In the genomic region with DNA sequence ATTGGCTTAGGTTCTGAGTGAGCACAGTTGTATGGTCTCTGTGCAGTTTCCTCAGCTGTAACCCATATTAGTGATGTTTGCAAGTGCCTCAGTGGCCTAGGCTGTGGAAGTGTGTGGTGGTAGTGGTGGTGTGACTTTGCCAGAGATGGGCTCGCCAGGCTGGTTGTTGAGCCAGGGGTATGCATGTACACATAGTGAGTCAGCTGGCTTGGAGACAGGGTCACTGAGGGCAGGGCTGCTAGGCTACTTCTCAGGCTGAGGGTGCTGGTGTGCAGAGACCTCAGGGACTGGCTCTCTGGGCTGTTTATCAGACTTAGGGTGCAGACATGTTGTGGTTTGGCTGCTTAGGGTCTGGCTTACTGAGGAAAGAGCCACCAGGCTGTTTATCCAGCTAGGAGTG, we compare ENCODE assay signal across 19 cellular contexts. TPM values are rescaled to one million over a fixed set of nuclear protein-coding genes. Genes with fewer than 3 reads are reported as not detected.
DNase-seq lines count a peak whose midpoint lies in the region; ATAC-seq, FAIRE-seq and TF ChIP-seq lines count a peak whose summit lies in the region.
"Had no signal": no experiment of that assay in that cellular context is flagged by ENCODE, and none has a peak within 500 bp of the region (broad histone marks: within the 10 kb centered on the region; RNA-seq: fewer than 3 reads in every experiment).

No MANE protein-coding gene starts in this region.

- H3K9me2 ChIP-seq in PC-3 (replicated peaks; ENCODE audit: low read length): no peaks in the 10 kb centered on the region

- H3K4me2 ChIP-seq in PC-3 (ENCODE audit: low read length) (no peak overlapping the region), keratinocyte (ENCODE audit: control insufficient read depth, extremely low read depth, insufficient read depth, low read depth, low read length) (no peak overlapping the region)
- H3K4me2 ChIP-seq: KMS-11 had no signal

- no peak overlapping the region for H3K27ac ChIP-seq in PC-3 (ENCODE audit: low read length)
- no peak overlapping the region for H3K27ac ChIP-seq in keratinocyte (ENCODE audit: control insufficient read depth, insufficient read depth, low read length)
- H3K27ac ChIP-seq in testis: no peak overlapping the region
- H3K27ac ChIP-seq: KMS-11, SJSA1 had no signal

- FAIRE-seq in bronchial epithelial cell (lab: Jason Lieb, UNC) (peak; percentile 90), keratinocyte (lab: Jason Lieb, UNC) (peak; percentile 44), urothelium cell line (lab: Jason Lieb, UNC) (peak; percentile 79)
- FAIRE-seq: GM19239 had no signal

- H3K79me2 ChIP-seq in PC-3 (ENCODE audit: low read length) (no peaks in the 10 kb centered on the region), keratinocyte (ENCODE audit: control insufficient read depth, insufficient read depth, low read length) (peaks cover 4% of the 10 kb centered on the region)

- H3K4me1 ChIP-seq in PC-3 (ENCODE audit: insufficient read depth, low read length): peaks cover 6% of the 10 kb centered on the region
- no peaks in the 10 kb centered on the region for H3K4me1 ChIP-seq in keratinocyte (ENCODE audit: control insufficient read depth, extremely low read depth, insufficient read depth, low read length)
- H3K4me1 ChIP-seq in testis: no peaks in the 10 kb centered on the region
- H3K4me1 ChIP-seq: BE2C, SJSA1 had no signal

- POLR2A ChIA-PET in PC-3 (lab: Charles Lee; ENCODE audit: unreplicated experiment): no interaction called here

- H3K4me3 ChIP-seq in PC-3 (ENCODE audit: low read length) (no peak overlapping the region), bronchial epithelial cell (ENCODE audit: low read depth, low read length) (no peak overlapping the region), keratinocyte (ENCODE audit: control insufficient read depth in 2 of 3, extremely low read depth in 1 of 3, insufficient read depth in 2 of 3, low read depth in 1 of 3, low read length in 3 of 3) (no peak overlapping the region), testis (no peak overlapping the region)
- H3K4me3 ChIP-seq: SJSA1 had no signal

- H3K9ac ChIP-seq in PC-3 (ENCODE audit: low read length) (no peak overlapping the region), keratinocyte (ENCODE audit: control insufficient read depth, extremely low read depth, insufficient read depth, low read length) (no peak overlapping the region)
- H3K9ac ChIP-seq: KMS-11 had no signal

- TF ChIP-seq CTCF in PC-3 (conservative IDR thresholded peaks at IDR 0.05; ENCODE audit: low read depth, low read length) (no peak), bronchial epithelial cell (IDR thresholded peaks at IDR 0.05; ENCODE audit: insufficient read depth, low read length, severe bottlenecking) (no peak), keratinocyte (optimal IDR thresholded peaks at IDR 0.05 in 1 of 3, IDR thresholded peaks at IDR 0.05 in 1 of 3, conservative IDR thresholded peaks at IDR 0.05 in 1 of 3; ENCODE audit: extremely low read depth in 1 of 3, insufficient read depth in 2 of 3, low read length in 3 of 3) (no peak), testis (IDR thresholded peaks at IDR 0.05) (no peak)

- intact Hi-C loops in PC-3 (cut with micrococcal nuclease): no loop called here
- intact Hi-C loops in testis (cut with DNase I; ENCODE audit: low total_unique reads): no loop called here
- intact Hi-C loops in Right ventricle myocardium superior (cut with DNase I): loop anchor here (10.0 kb wide), 1 partner anchor 233 kb away; no protein-coding TSS in a partner anchor

- dilution Hi-C loops in keratinocyte (cut with MboI; ENCODE audit: extremely low pct_ligation_motif_present, low sequenced_read_pairs): no loop called here

- no peaks in the 10 kb centered on the region for H3K27me3 ChIP-seq in PC-3 (ENCODE audit: low read length)
- H3K27me3 ChIP-seq in bronchial epithelial cell (ENCODE audit: control insufficient read depth, insufficient read depth, low read length): no peaks in the 10 kb centered on the region
- H3K27me3 ChIP-seq in keratinocyte (ENCODE audit: control insufficient read depth, extremely low read depth, insufficient read depth, low read length): no peaks in the 10 kb centered on the region
- no peaks in the 10 kb centered on the region for H3K27me3 ChIP-seq in testis
- H3K27me3 ChIP-seq: BE2C, SJSA1 had no signal

- ATAC-seq in PC-3 (peak; percentile 43; the same call in 1 of the 2 replicates), Right ventricle myocardium superior (ENCODE audit: poor library complexity) (no peak)

- H3K9me3 ChIP-seq in PC-3 (ENCODE audit: low read length) (no peaks in the 10 kb centered on the region), keratinocyte (ENCODE audit: control insufficient read depth, low read depth, low read length) (no peaks in the 10 kb centered on the region), testis (no peaks in the 10 kb centered on the region)
- H3K9me3 ChIP-seq: BE2C, SJSA1 had no signal

- H3K36me3 ChIP-seq in PC-3 (ENCODE audit: low read depth, low read length) (no peaks in the 10 kb centered on the region), bronchial epithelial cell (ENCODE audit: control insufficient read depth, insufficient read depth, low read length) (no peaks in the 10 kb centered on the region), keratinocyte (ENCODE audit: control insufficient read depth in 2 of 2, extremely low read depth in 1 of 2, insufficient read depth in 2 of 2, low read length in 2 of 2) (no peaks in the 10 kb centered on the region), testis (ENCODE audit: low read depth, missing control alignments) (no peaks in the 10 kb centered on the region)
- H3K36me3 ChIP-seq: BE2C, SJSA1 had no signal

- no peaks in the 10 kb centered on the region for H3F3A ChIP-seq in PC-3 (ENCODE audit: low read length, unreplicated experiment)

- peak; percentile 26 for DNase-seq in PC-3
- peak; percentile 41 for DNase-seq in bronchial epithelial cell (ENCODE audit: low read depth)
- DNase-seq in keratinocyte (ENCODE audit: low read depth, low spot score): no peak
- DNase-seq in urothelium cell line (ENCODE audit: low spot score): no peak
- DNase-seq in testis: no peak
- DNase-seq in Right ventricle myocardium superior: no peak
- DNase-seq in NCI-H82 treated with DMSO at 0.1 percent for 48 hours (lab: John Stamatoyannopoulos, UW; ENCODE audit: unreplicated experiment): no peak
- DNase-seq: BE2C; CD4-positive, alpha-beta T cell; DMS53; H9; NCI-H1105 treated with DMSO at 0.1 percent for 48 hours; NCI-H187; NCI-H226; NCI-H526 treated with DMSO at 0.1 percent for 48 hours; RPMI8226 had no signal

- H4K20me1 ChIP-seq in PC-3 (ENCODE audit: low read length) (no peaks in the 10 kb centered on the region), keratinocyte (ENCODE audit: control insufficient read depth, extremely low read depth, insufficient read depth, low read length) (no peaks in the 10 kb centered on the region)

- no peak for TF ChIP-seq POLR2A in testis (IDR thresholded peaks at IDR 0.05)

- peaks cover 2% of the 10 kb centered on the region for H3K9me1 ChIP-seq in keratinocyte (ENCODE audit: control insufficient read depth, extremely low read depth, insufficient read depth, low read length)

- no TSS peak for BruUV-seq in PC-3 (replicated peaks; lab: Mats Ljungman, UMichigan)

- H2AFZ ChIP-seq in PC-3 (ENCODE audit: low read length) (no peak overlapping the region), keratinocyte (ENCODE audit: control insufficient read depth, low read length) (no peak overlapping the region)

- WGBS in testis, 2 donors: 93 to 100% methylated on average over 1 of the region's 1 CpG

- CTCF ChIA-PET in PC-3 (lab: Charles Lee): no interaction called here

RNA-seq across cellular contexts. Expression of gene APLF, which starts 14.9 kb away (rescaled TPM):
- total RNA-seq in PC-3 (2014; rRNA removed) (0.69 and 2.4 TPM in 2 replicates), bronchial epithelial cell (4.2 and 6.1 TPM in 2 replicates), testis (10 to 100 TPM; 14.7 to 21.7 TPM), Right ventricle myocardium superior (4.0 TPM)
- polyA plus RNA-seq in keratinocyte (1.6 to 3.0 TPM (median 2.3 TPM) in 3 replicates), testis (ENCODE audit: insufficient read depth, low read depth, low replicate concordance) (6.6 TPM)
- polyA plus RNA-seq in keratinocyte (2011; ENCODE audit: low read depth): 5.1 TPM
- 1.8 and 3.2 TPM in 2 replicates for polyA plus RNA-seq in keratinocyte (2011; cell fraction: cytosol; rRNA removed)
- 2.9 and 3.5 TPM in 2 replicates for polyA plus RNA-seq in keratinocyte (2011; cell fraction: nucleus; rRNA removed)
- 1.2 and 2.3 TPM in 2 replicates for polyA plus RNA-seq in keratinocyte (2012; ENCODE audit: low replicate concordance)
- 0.95 to 4.4 TPM (median 3.1 TPM) in 3 replicates for polyA minus RNA-seq in keratinocyte
- polyA minus RNA-seq in keratinocyte (2011; cell fraction: cytosol; rRNA and poly(A)+ RNA removed): 2.7 TPM
- 3.8 and 4.8 TPM in 2 replicates for polyA minus RNA-seq in keratinocyte (2011; cell fraction: nucleus; rRNA and poly(A)+ RNA removed)

RNA-seq across cellular contexts. Expression of gene FBXO48, which starts 15.2 kb away (rescaled TPM):
- total RNA-seq in PC-3 (2014; rRNA removed): 0.52 and 0.91 TPM in 2 replicates
- 0.26 and 0.64 TPM in 2 replicates for total RNA-seq in bronchial epithelial cell
- polyA plus RNA-seq in keratinocyte: 0.85 to 1.9 TPM (median 1.0 TPM) in 3 replicates
- 0.29 TPM for polyA plus RNA-seq in keratinocyte (2011; ENCODE audit: low read depth)
- polyA plus RNA-seq in keratinocyte (2011; cell fraction: cytosol; rRNA removed): 0.55 and 1.0 TPM in 2 replicates
- 1.3 and 1.4 TPM in 2 replicates for polyA plus RNA-seq in keratinocyte (2011; cell fraction: nucleus; rRNA removed)
- polyA plus RNA-seq in keratinocyte (2012; ENCODE audit: low replicate concordance): 0.64 and 0.86 TPM in 2 replicates
- polyA minus RNA-seq in keratinocyte: 0.72 to 2.0 TPM (median 1.3 TPM) in 3 replicates
- 0.58 TPM for polyA minus RNA-seq in keratinocyte (2011; cell fraction: cytosol; rRNA and poly(A)+ RNA removed)
- polyA minus RNA-seq in keratinocyte (2011; cell fraction: nucleus; rRNA and poly(A)+ RNA removed): 0.63 and 1.3 TPM in 2 replicates
- total RNA-seq in testis: 1 to 10 TPM; 1.2 to 2.4 TPM
- 1.7 TPM for polyA plus RNA-seq in testis (ENCODE audit: insufficient read depth, low read depth, low replicate concordance)
- 1.1 TPM for total RNA-seq in Right ventricle myocardium superior

Comparison
In these comparisons a context has a peak if more than half of its experiments do, and no peak if none do; other contexts are left out.
1. DNase-seq: peak in PC-3 (single experiment) and bronchial epithelial cell (single experiment); none in keratinocyte (single experiment), urothelium cell line (single experiment), testis (single experiment), Right ventricle myocardium superior (single experiment) and NCI-H82 treated with DMSO at 0.1 percent for 48 hours (single experiment).